ENCODE assay signal across 1 cellular context in the genomic region with DNA sequence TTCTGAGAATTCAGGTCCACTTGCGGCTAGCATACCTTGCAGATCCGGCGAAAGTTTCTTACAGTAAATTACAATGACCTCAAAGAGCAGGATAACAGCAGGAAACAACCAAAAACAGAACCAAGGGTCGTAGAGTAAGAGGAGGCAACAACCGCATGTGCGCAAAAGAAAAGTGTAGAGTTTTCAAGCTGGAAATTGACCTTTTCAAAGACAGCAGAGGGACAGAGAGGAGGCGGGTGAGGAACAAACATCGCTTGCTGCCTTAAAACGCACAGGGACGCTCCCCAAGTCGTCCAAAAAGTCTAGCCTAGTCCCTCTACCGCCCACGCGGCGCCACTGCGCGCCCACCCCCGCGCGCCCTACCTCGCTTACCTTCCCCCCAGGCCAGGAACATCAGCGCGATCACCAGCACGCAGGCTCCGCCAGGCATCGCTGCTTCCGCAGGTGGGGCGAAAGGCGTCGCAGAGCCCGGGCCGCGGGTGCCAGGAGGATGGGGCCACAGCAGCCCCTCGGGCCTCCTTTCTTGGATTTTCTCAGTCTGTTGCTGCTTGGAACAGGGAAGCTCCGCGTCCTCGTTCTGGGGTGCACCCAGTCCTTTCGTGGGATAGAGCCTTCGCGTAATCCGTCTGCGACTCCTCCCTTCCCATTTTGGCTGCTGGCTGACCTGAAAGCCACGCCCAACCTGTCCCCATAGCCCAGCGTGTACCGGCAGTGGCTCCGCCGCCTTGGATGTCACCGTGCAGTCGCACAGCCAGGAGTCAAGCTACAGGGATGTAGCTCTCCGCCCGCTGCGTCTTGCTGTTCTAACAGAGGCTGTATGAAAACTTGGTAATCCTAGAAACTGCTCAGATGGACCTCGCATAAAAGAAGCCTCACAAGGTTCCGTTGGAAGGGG.
TF ChIP-seq lines count a peak whose summit lies in the region.

A gene (minus strand): TSS at position 579 of the 895 bp plus-strand sequence. CDS start 149 bp downstream, at position 430.

TF ChIP-seq in K562, 482 proteins besides CTCF, POLR2A, EP300 and RAD21 (continued from another document and continues in another):
- TF ChIP-seq, protein P1, sequence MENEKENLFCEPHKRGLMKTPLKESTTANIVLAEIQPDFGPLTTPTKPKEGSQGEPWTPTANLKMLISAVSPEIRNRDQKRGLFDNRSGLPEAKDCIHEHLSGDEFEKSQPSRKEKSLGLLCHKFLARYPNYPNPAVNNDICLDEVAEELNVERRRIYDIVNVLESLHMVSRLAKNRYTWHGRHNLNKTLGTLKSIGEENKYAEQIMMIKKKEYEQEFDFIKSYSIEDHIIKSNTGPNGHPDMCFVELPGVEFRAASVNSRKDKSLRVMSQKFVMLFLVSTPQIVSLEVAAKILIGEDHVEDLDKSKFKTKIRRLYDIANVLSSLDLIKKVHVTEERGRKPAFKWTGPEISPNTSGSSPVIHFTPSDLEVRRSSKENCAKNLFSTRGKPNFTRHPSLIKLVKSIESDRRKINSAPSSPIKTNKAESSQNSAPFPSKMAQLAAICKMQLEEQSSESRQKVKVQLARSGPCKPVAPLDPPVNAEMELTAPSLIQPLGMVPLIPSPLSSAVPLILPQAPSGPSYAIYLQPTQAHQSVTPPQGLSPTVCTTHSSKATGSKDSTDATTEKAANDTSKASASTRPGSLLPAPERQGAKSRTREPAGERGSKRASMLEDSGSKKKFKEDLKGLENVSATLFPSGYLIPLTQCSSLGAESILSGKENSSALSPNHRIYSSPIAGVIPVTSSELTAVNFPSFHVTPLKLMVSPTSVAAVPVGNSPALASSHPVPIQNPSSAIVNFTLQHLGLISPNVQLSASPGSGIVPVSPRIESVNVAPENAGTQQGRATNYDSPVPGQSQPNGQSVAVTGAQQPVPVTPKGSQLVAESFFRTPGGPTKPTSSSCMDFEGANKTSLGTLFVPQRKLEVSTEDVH (IDR thresholded peaks at IDR 0.05; ENCODE audit: low read depth, partially characterized antibody), result peak; percentile 24
- TF ChIP-seq NR4A1 (CRISPR knock-in tag; IDR thresholded peaks at IDR 0.05) (no peak), NR4A1 (tag; IDR thresholded peaks at IDR 0.05) (no peak), DIDO1 (tag; IDR thresholded peaks at IDR 0.05; ENCODE audit: low read depth) (0 out of 2 replicates have a peak, but pooled peaks have one; percentile 38), NEUROD1 (IDR thresholded peaks at IDR 0.05; ENCODE audit: borderline replicate concordance, low read depth, low read length, partially characterized antibody) (peak; percentile 67), PHB (CRISPR knock-in tag; IDR thresholded peaks at IDR 0.05) (no peak), SMC3 (conservative IDR thresholded peaks at IDR 0.05; ENCODE audit: insufficient read depth, low read depth, low read length) (no peak), CBX8 (IDR thresholded peaks at IDR 0.05; ENCODE audit: borderline replicate concordance, extremely low read depth, low read depth, low read length, poor library complexity, severe bottlenecking) (no peak), NR1H2 (CRISPR knock-in tag; IDR thresholded peaks at IDR 0.05) (peak; percentile 55; the same call in 1 of the 2 replicates), CBX5 (IDR thresholded peaks at IDR 0.05; ENCODE audit: borderline replicate concordance, low read depth) (0 out of 2 replicates have a peak, but pooled peaks have one; percentile 11), WHSC1 (IDR thresholded peaks at IDR 0.05; ENCODE audit: low read length) (no peak), TEAD1 (CRISPR knock-in tag; IDR thresholded peaks at IDR 0.05) (peak in 1 of 2 experiments; percentile 53; a peak in 1 of 4 replicates), CTBP1 (IDR thresholded peaks at IDR 0.05; ENCODE audit: borderline replicate concordance) (peak; percentile 94), MTA1 (IDR thresholded peaks at IDR 0.05; ENCODE audit: borderline replicate concordance) (peak; percentile 97), CBFB (CRISPR knock-in tag; IDR thresholded peaks at IDR 0.05) (no peak), ZC3H11A (IDR thresholded peaks at IDR 0.05; ENCODE audit: low read depth, low read length) (no peak), SMARCA5 (IDR thresholded peaks at IDR 0.05) (peak; percentile 44; the same call in 1 of the 2 replicates), ZNF764 (CRISPR knock-in tag; IDR thresholded peaks at IDR 0.05; ENCODE audit: low read depth) (no peak), ATF7 (IDR thresholded peaks at IDR 0.05) (peak; percentile 73; the same call in 1 of the 2 replicates), SMAD4 (CRISPR knock-in tag; conservative IDR thresholded peaks at IDR 0.05) (peak; percentile 98), ZNF311 (CRISPR knock-in tag; IDR thresholded peaks at IDR 0.05) (no peak), POLR2AphosphoS2 (IDR thresholded peaks at IDR 0.05; ENCODE audit: low read length) (0 out of 2 replicates have a peak, but pooled peaks have one; percentile 38), ZNF436 (CRISPR knock-in tag; IDR thresholded peaks at IDR 0.05) (no peak), SAFB (IDR thresholded peaks at IDR 0.05; ENCODE audit: borderline replicate concordance, low read depth, low read length) (peak; percentile 86; the same call in 1 of the 2 replicates), CHCHD3 (CRISPR knock-in tag; IDR thresholded peaks at IDR 0.05) (no peak), ZNF717 (CRISPR knock-in tag; IDR thresholded peaks at IDR 0.05) (no peak), PTRF (tag; IDR thresholded peaks at IDR 0.05) (no peak), TCF3 (CRISPR knock-in tag; IDR thresholded peaks at IDR 0.05) (no peak; the same call in 1 of the 2 replicates), DPF2 (IDR thresholded peaks at IDR 0.05) (peak; percentile 58), MYC (IDR thresholded peaks at IDR 0.05; ENCODE audit: low read depth, low read length) (peak; percentile 77), MYC (CRISPR knock-in tag; IDR thresholded peaks at IDR 0.05; ENCODE audit: borderline replicate concordance, low read depth) (no peak), MAFG (tag; conservative IDR thresholded peaks at IDR 0.05) (no peak)
- TF ChIP-seq, protein P2, sequence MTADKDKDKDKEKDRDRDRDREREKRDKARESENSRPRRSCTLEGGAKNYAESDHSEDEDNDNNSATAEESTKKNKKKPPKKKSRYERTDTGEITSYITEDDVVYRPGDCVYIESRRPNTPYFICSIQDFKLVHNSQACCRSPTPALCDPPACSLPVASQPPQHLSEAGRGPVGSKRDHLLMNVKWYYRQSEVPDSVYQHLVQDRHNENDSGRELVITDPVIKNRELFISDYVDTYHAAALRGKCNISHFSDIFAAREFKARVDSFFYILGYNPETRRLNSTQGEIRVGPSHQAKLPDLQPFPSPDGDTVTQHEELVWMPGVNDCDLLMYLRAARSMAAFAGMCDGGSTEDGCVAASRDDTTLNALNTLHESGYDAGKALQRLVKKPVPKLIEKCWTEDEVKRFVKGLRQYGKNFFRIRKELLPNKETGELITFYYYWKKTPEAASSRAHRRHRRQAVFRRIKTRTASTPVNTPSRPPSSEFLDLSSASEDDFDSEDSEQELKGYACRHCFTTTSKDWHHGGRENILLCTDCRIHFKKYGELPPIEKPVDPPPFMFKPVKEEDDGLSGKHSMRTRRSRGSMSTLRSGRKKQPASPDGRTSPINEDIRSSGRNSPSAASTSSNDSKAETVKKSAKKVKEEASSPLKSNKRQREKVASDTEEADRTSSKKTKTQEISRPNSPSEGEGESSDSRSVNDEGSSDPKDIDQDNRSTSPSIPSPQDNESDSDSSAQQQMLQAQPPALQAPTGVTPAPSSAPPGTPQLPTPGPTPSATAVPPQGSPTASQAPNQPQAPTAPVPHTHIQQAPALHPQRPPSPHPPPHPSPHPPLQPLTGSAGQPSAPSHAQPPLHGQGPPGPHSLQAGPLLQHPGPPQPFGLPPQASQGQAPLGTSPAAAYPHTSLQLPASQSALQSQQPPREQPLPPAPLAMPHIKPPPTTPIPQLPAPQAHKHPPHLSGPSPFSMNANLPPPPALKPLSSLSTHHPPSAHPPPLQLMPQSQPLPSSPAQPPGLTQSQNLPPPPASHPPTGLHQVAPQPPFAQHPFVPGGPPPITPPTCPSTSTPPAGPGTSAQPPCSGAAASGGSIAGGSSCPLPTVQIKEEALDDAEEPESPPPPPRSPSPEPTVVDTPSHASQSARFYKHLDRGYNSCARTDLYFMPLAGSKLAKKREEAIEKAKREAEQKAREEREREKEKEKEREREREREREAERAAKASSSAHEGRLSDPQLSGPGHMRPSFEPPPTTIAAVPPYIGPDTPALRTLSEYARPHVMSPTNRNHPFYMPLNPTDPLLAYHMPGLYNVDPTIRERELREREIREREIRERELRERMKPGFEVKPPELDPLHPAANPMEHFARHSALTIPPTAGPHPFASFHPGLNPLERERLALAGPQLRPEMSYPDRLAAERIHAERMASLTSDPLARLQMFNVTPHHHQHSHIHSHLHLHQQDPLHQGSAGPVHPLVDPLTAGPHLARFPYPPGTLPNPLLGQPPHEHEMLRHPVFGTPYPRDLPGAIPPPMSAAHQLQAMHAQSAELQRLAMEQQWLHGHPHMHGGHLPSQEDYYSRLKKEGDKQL (CRISPR knock-in tag; IDR thresholded peaks at IDR 0.05; ENCODE audit: borderline replicate concordance), result no peak
- TF ChIP-seq, protein P3, sequence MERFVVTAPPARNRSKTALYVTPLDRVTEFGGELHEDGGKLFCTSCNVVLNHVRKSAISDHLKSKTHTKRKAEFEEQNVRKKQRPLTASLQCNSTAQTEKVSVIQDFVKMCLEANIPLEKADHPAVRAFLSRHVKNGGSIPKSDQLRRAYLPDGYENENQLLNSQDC (CRISPR knock-in tag; IDR thresholded peaks at IDR 0.05), result no peak
- TF ChIP-seq, protein P4, sequence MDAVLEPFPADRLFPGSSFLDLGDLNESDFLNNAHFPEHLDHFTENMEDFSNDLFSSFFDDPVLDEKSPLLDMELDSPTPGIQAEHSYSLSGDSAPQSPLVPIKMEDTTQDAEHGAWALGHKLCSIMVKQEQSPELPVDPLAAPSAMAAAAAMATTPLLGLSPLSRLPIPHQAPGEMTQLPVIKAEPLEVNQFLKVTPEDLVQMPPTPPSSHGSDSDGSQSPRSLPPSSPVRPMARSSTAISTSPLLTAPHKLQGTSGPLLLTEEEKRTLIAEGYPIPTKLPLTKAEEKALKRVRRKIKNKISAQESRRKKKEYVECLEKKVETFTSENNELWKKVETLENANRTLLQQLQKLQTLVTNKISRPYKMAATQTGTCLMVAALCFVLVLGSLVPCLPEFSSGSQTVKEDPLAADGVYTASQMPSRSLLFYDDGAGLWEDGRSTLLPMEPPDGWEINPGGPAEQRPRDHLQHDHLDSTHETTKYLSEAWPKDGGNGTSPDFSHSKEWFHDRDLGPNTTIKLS (IDR thresholded peaks at IDR 0.05; ENCODE audit: borderline replicate concordance, low read depth), result peak; percentile 77
- TF ChIP-seq, protein P5, sequence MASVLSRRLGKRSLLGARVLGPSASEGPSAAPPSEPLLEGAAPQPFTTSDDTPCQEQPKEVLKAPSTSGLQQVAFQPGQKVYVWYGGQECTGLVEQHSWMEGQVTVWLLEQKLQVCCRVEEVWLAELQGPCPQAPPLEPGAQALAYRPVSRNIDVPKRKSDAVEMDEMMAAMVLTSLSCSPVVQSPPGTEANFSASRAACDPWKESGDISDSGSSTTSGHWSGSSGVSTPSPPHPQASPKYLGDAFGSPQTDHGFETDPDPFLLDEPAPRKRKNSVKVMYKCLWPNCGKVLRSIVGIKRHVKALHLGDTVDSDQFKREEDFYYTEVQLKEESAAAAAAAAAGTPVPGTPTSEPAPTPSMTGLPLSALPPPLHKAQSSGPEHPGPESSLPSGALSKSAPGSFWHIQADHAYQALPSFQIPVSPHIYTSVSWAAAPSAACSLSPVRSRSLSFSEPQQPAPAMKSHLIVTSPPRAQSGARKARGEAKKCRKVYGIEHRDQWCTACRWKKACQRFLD (CRISPR knock-in tag; IDR thresholded peaks at IDR 0.05), result peak; percentile 66; the same call in 1 of the 2 replicates
- TF ChIP-seq, protein P6, sequence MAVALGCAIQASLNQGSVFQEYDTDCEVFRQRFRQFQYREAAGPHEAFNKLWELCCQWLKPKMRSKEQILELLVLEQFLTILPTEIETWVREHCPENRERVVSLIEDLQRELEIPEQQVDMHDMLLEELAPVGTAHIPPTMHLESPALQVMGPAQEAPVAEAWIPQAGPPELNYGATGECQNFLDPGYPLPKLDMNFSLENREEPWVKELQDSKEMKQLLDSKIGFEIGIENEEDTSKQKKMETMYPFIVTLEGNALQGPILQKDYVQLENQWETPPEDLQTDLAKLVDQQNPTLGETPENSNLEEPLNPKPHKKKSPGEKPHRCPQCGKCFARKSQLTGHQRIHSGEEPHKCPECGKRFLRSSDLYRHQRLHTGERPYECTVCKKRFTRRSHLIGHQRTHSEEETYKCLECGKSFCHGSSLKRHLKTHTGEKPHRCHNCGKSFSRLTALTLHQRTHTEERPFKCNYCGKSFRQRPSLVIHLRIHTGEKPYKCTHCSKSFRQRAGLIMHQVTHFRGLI (CRISPR knock-in tag; IDR thresholded peaks at IDR 0.05), result no peak
- TF ChIP-seq, protein P7, sequence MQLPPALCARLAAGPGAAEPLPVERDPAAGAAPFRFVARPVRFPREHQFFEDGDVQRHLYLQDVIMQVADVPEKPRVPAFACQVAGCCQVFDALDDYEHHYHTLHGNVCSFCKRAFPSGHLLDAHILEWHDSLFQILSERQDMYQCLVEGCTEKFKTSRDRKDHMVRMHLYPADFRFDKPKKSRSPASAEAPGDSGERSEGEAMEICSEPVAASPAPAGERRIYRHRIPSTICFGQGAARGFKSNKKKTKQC (CRISPR knock-in tag; IDR thresholded peaks at IDR 0.05), result peak; percentile 54; the same call in 1 of the 2 replicates
- TF ChIP-seq, protein P8, sequence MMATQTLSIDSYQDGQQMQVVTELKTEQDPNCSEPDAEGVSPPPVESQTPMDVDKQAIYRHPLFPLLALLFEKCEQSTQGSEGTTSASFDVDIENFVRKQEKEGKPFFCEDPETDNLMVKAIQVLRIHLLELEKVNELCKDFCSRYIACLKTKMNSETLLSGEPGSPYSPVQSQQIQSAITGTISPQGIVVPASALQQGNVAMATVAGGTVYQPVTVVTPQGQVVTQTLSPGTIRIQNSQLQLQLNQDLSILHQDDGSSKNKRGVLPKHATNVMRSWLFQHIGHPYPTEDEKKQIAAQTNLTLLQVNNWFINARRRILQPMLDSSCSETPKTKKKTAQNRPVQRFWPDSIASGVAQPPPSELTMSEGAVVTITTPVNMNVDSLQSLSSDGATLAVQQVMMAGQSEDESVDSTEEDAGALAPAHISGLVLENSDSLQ (IDR thresholded peaks at IDR 0.05), result no peak
- TF ChIP-seq, protein P9, sequence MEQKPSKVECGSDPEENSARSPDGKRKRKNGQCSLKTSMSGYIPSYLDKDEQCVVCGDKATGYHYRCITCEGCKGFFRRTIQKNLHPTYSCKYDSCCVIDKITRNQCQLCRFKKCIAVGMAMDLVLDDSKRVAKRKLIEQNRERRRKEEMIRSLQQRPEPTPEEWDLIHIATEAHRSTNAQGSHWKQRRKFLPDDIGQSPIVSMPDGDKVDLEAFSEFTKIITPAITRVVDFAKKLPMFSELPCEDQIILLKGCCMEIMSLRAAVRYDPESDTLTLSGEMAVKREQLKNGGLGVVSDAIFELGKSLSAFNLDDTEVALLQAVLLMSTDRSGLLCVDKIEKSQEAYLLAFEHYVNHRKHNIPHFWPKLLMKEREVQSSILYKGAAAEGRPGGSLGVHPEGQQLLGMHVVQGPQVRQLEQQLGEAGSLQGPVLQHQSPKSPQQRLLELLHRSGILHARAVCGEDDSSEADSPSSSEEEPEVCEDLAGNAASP (IDR thresholded peaks at IDR 0.05), result no peak
- TF ChIP-seq, protein P10, sequence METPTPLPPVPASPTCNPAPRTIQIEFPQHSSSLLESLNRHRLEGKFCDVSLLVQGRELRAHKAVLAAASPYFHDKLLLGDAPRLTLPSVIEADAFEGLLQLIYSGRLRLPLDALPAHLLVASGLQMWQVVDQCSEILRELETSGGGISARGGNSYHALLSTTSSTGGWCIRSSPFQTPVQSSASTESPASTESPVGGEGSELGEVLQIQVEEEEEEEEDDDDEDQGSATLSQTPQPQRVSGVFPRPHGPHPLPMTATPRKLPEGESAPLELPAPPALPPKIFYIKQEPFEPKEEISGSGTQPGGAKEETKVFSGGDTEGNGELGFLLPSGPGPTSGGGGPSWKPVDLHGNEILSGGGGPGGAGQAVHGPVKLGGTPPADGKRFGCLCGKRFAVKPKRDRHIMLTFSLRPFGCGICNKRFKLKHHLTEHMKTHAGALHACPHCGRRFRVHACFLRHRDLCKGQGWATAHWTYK (CRISPR knock-in tag; IDR thresholded peaks at IDR 0.05), result 0 out of 2 replicates have a peak, but pooled peaks have one; percentile 16
